In the genomic region with DNA sequence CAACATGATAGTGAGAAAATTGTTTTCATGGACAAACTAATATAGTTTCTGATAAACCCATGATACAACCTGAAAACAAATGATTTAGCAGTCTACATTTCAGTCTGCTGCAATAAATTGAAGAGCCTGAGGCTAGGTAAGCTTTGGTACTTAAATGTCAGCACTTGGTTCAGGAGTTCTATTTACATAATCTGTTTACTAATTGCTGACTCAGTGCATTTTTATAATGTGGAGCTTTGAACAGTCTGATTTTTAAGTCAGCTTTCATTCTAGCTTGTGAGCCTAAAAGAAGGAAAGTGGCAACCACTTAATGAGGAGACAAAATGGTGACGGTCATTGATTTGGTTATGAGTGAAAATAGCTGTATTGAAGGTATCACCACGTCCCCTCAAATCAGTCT, we compare ENCODE assay signal across 15 cellular contexts.
"Had no signal": no experiment of that assay in that cellular context is flagged by ENCODE, and none has a peak within 500 bp of the region (broad histone marks: within the 10 kb centered on the region; RNA-seq: fewer than 3 reads in every experiment).

No MANE protein-coding gene starts in this region.

- H3K36me3 ChIP-seq: left ventricle myocardium inferior had no signal

- H3K27ac ChIP-seq: coronary artery, left ventricle myocardium inferior had no signal

- H3K9me3 ChIP-seq: left ventricle myocardium inferior had no signal

- ATAC-seq: activated T-helper 17 cell treated with anti-CD3 and anti-CD28 coated beads, Interleukin-2, amount 50 U/mL, for 72 hours had no signal

- H3K4me1 ChIP-seq: left ventricle myocardium inferior had no signal

- DNase-seq: activated CD4-positive, alpha-beta T cell treated with anti-CD3 and anti-CD28 coated beads, Interleukin-2, amount 50 U/mL, for 1 hour; activated naive CD4-positive, alpha-beta T cell treated with anti-CD3 and anti-CD28 coated beads, Interleukin-2, amount 10 ng/mL, durations not matched to agents 7 days and 5 days; activated T-cell treated with anti-CD3 and anti-CD28 coated beads for 4 hours; effector CD4-positive, alpha-beta T cell; foreskin melanocyte; head of caudate nucleus; left ventricle myocardium inferior; mesendoderm; nephron progenitor cell; stimulated activated CD4-positive, alpha-beta T cell treated with anti-CD3 and anti-CD28 coated beads, Interleukin-2, amount 100 ng/mL, for 48 hours; stimulated activated naive CD4-positive, alpha-beta T cell treated with Interleukin-2 at 50 U/mL for 16 hours had no signal

- FAIRE-seq: endothelial cell of umbilical vein, islet of Langerhans had no signal

- H3K4me3 ChIP-seq: coronary artery, left ventricle myocardium inferior had no signal
